ENCODE assay signal across 8 cellular contexts in the genomic region with DNA sequence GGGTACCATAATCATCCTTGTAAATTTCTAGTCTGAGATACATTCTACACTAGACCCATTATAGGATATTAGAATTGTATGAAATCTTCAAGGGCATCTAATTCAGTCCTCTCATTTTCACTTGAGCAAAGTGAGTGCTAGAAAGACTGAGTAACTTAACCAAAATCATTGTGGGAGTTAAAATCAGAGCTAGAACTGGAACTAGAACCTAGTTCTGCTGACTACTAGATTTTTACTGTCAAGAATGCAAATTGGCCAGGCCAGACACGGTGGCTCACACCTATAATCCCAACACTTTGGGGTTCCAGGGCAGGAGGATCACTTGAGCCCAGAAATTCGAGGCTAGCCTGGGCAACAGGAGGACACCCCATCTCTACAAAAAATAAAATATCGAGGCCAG.
"Had no signal": no experiment of that assay in that cellular context is flagged by ENCODE, and none has a peak within 500 bp of the region (broad histone marks: within the 10 kb centered on the region; RNA-seq: fewer than 3 reads in every experiment).

No MANE protein-coding gene starts in this region.

- H3K4me3 Mint-ChIP-seq: mesothelial cell of epicardium; T-helper 2 cell treated with Interferon-gamma antibody and Interleukin-4, amounts not matched to agents 5 μg/mL and 100 μg/mL, for 36 hours had no signal

- H3K27ac ChIP-seq: lower lobe of right lung, pancreas, thoracic aorta had no signal

- H3K36me3 Mint-ChIP-seq: mesothelial cell of epicardium had no signal

- DNase-seq: left cardiac atrium; lower lobe of right lung; pancreas; stimulated activated CD4-positive, alpha-beta T cell treated with anti-CD3 and anti-CD28 coated beads, Interleukin-12 subunit alpha, Interleukin-12 subunit beta, amount 100 ng/mL, for 4 hours; stimulated activated CD4-positive, alpha-beta T cell treated with anti-CD3 and anti-CD28 coated beads, Interleukin-2, amount 100 ng/mL, for 24 hours had no signal

- H3K9me3 Mint-ChIP-seq: mesothelial cell of epicardium; T-helper 2 cell treated with Interferon-gamma antibody and Interleukin-4, amounts not matched to agents 5 μg/mL and 100 μg/mL, for 36 hours had no signal

- H3K4me3 ChIP-seq: lower lobe of right lung, pancreas, thoracic aorta had no signal

- H3K27me3 ChIP-seq: pancreas had no signal

- H3K9me3 ChIP-seq: lower lobe of right lung, pancreas, thoracic aorta had no signal

- H3K36me3 ChIP-seq: lower lobe of right lung, pancreas, thoracic aorta had no signal

- ATAC-seq: left cardiac atrium, lower lobe of right lung, pancreas had no signal

- H3K27ac Mint-ChIP-seq: mesothelial cell of epicardium; T-helper 2 cell treated with Interferon-gamma antibody and Interleukin-4, amounts not matched to agents 5 μg/mL and 100 μg/mL, for 36 hours had no signal
